In the genomic region with DNA sequence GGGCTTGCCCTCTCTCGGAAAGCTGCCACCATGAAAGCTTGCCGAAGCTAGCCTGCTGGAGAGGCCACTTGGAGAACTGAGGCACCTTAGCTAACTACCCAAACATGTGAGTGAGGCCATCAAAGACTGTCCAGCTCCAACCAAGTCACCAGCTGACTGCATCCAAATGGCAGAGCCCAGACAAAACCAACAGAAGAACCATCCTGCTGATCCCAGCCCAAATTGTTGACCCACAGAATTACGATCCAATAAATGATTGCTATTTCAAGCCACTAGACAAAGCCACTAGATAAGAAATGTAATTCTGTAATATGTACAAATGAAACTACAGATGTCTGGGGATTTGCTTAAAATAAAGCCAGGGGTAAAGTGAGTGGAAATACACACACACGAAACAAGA, we compare ENCODE assay signal across 22 cellular contexts.
DNase-seq lines count a peak whose midpoint lies in the region; ATAC-seq and TF ChIP-seq lines count a peak whose summit lies in the region.
"Had no signal": no experiment of that assay in that cellular context is flagged by ENCODE, and none has a peak within 500 bp of the region (broad histone marks: within the 10 kb centered on the region; RNA-seq: fewer than 3 reads in every experiment).

No MANE protein-coding gene starts in this region.

- no peaks in the 10 kb centered on the region for H3K36me3 Mint-ChIP-seq in T-helper 17 cell (ENCODE audit: low read depth)
- H3K36me3 Mint-ChIP-seq: CD8-positive, alpha-beta T cell had no signal

- H3K36me3 ChIP-seq in neutrophil (no peaks in the 10 kb centered on the region), body of pancreas (replicated peaks in 1 of 2; ENCODE audit: insufficient read depth in 1 of 2, low read depth in 2 of 2) (no peaks in the 10 kb centered on the region)
- H3K36me3 ChIP-seq: BE2C had no signal

- intact Hi-C loops in body of pancreas (cut with DNase I), result loop anchor here (5.0 kb wide), 1 partner anchor 276 kb away; no protein-coding TSS in a partner anchor

- ATAC-seq in T-helper 17 cell (no peak), HG03520 (IDR thresholded peaks at IDR 0.05; ENCODE audit: unreplicated experiment) (no peak), body of pancreas (no peak)
- ATAC-seq: CD8-positive, alpha-beta T cell had no signal

- DNase-seq in activated effector memory CD4-positive, alpha-beta T cell treated with anti-CD3 and anti-CD28 coated beads, Interleukin-2, amount 50 U/mL, for 16 hours, result peak; percentile 17
- DNase-seq in activated effector memory CD4-positive, alpha-beta T cell treated with Interleukin-2 at 50 U/mL for 16 hours, result no peak
- DNase-seq in T-helper 17 cell (no peak), body of pancreas (no peak), midbrain (lab: John Stamatoyannopoulos, UW) (no peak)
- DNase-seq: BE2C; Calu3; DMS153; GOT3; HCEC 1CT; KG1; NCI-H1105; NCI-H146; NCI-H2029 treated with DMSO at 0.1 percent for 48 hours; NCI-H226; NCI-H510A treated with DMSO at 0.1 percent for 48 hours; NCI-H774; NK-92 treated with Interleukin-12 subunit alpha and Interleukin-12 subunit beta, amount 100 ng/mL, for 24 hours; SIG-M5 had no signal

- peak overlapping the region; percentile 68 for H3K27ac Mint-ChIP-seq in T-helper 17 cell
- H3K27ac Mint-ChIP-seq: CD8-positive, alpha-beta T cell had no signal

- no peak for TF ChIP-seq POLR2A in body of pancreas (IDR thresholded peaks at IDR 0.05)

- H3K4me1 Mint-ChIP-seq in T-helper 17 cell, result peaks cover 27% of the 10 kb centered on the region

- H3K4me3 ChIP-seq in neutrophil (ENCODE audit: low read depth in 1 of 2, low read length in 1 of 2), result no peak overlapping the region
- H3K4me3 ChIP-seq in body of pancreas, result no peak overlapping the region

- no peak overlapping the region for H3K4me3 Mint-ChIP-seq in T-helper 17 cell
- H3K4me3 Mint-ChIP-seq: CD8-positive, alpha-beta T cell had no signal

- TF ChIP-seq CTCF in neutrophil (IDR thresholded peaks at IDR 0.05) (no peak), body of pancreas (IDR thresholded peaks at IDR 0.05) (no peak)

- H3K27me3 ChIP-seq in neutrophil (no peaks in the 10 kb centered on the region), body of pancreas (no peaks in the 10 kb centered on the region)
- H3K27me3 ChIP-seq: BE2C had no signal

- H3K4me1 ChIP-seq in neutrophil (ENCODE audit: control insufficient read depth in 1 of 2, insufficient read depth in 1 of 2, low read depth in 1 of 2, low read length in 1 of 2) (peaks cover 42 to 52% of the 10 kb centered on the region in 2 experiments), body of pancreas (peaks cover 12% of the 10 kb centered on the region)

- no peaks in the 10 kb centered on the region for H3K27me3 Mint-ChIP-seq in T-helper 17 cell

- H3K9me3 ChIP-seq in T-helper 17 cell (ENCODE audit: control insufficient read depth, low read length, poor library complexity, severe bottlenecking), result no peaks in the 10 kb centered on the region
- no peaks in the 10 kb centered on the region for H3K9me3 ChIP-seq in neutrophil
- no peaks in the 10 kb centered on the region for H3K9me3 ChIP-seq in body of pancreas
- H3K9me3 ChIP-seq: BE2C had no signal

- H3K27ac ChIP-seq in neutrophil, result peak overlapping the region; percentile 74
- H3K27ac ChIP-seq in body of pancreas, result no peak overlapping the region

- WGBS in body of pancreas, 2 donors, result 92 to 98% methylated on average over 4 of the region's 4 CpGs
